ENCODE assay signal across 19 cellular contexts in genomic region chr18:31509571-31509970, GRCh38.
"Had no signal": no experiment of that assay in that cellular context is flagged by ENCODE, and none has a peak within 500 bp of the region (broad histone marks: within the 10 kb centered on the region; RNA-seq: fewer than 3 reads in every experiment).

No MANE protein-coding gene starts in this region.

- H3K27ac ChIP-seq: gastrocnemius medialis, right lobe of liver, testis, VCaP had no signal

- H3K36me3 ChIP-seq: gastrocnemius medialis, right lobe of liver, stomach had no signal

- DNase-seq: activated CD4-positive, alpha-beta T cell treated with anti-CD3 and anti-CD28 coated beads for 1 hour; activated CD8-positive, alpha-beta memory T cell treated with anti-CD3 and anti-CD28 coated beads for 24 hours; activated CD8-positive, alpha-beta memory T cell treated with anti-CD3 and anti-CD28 coated beads, Interleukin-2, amount 50 U/mL, for 48 hours; activated effector memory CD4-positive, alpha-beta T cell treated with anti-CD3 and anti-CD28 coated beads, Interleukin-2, amount 50 U/mL, for 16 hours; activated T-cell treated with anti-CD3 and anti-CD28 coated beads, Interleukin-2, amount 50 U/mL, for 72 hours; endodermal cell; gastrocnemius medialis; head of caudate nucleus; mesendoderm; naive thymus-derived CD8-positive, alpha-beta T cell; right lobe of liver; stimulated activated CD4-positive, alpha-beta T cell treated with anti-CD3 and anti-CD28 coated beads, Interleukin-4, amount 100 ng/mL, for 24 hours; stomach; T-cell; testis had no signal

- H3K27me3 ChIP-seq: gastrocnemius medialis, right lobe of liver, stomach, testis had no signal

- H3K9me3 ChIP-seq: gastrocnemius medialis, right lobe of liver, stomach, testis had no signal

- H3K4me3 ChIP-seq: gastrocnemius medialis, right lobe of liver, stomach, testis had no signal

- ATAC-seq: activated T-cell treated with anti-CD3 and anti-CD28 coated beads, Interleukin-2, amount 50 U/mL, for 72 hours; gastrocnemius medialis; naive thymus-derived CD8-positive, alpha-beta T cell; SK-N-SH treated with all-trans-retinoic acid at 6 μM for 48 hours; stimulated activated effector memory CD8-positive, alpha-beta T cell treated with anti-CD3 and anti-CD28 coated beads, Interleukin-12 subunit alpha, Interleukin-12 subunit beta, amount 100 ng/mL, for 72 hours; T-cell had no signal

- H3K4me1 ChIP-seq: gastrocnemius medialis, right lobe of liver, stomach, testis had no signal

- FAIRE-seq: small intestine had no signal
